ENCODE assay signal across 8 cellular contexts in the genomic region with DNA sequence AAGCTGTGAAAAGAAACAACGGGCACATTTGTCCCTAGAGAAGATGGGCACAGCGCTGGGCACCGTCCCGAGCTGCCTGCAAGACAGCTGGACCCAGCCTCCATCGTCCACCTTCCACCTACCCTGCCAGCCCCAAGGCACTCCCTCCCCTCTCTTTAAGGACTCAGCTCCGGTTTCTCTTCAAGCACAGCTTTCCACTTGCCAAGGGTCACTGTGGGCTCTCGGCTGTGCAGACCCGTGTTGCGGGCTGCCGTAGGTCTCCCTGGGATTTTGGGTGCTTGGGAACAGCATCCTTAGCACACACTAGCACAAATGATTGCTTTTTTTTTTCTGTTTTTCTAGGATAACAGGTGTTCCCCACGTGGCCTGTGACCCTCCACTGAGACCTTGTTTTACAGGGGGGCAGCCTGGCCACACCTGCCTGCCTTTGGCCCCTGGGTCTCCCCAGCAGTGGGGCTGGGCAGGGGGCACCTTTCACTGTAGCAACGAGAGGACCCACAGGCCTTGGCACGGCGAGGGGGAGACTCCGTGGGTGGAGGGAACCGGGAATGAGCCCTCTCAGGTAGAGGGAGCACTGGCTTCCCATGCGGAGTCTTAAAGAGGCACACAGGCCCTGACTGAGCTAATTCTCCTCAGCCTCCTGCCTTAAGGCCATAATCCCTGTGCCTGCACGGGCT. TPM values are rescaled to one million over a fixed set of nuclear protein-coding genes. Genes with fewer than 3 reads are reported as not detected.
DNase-seq lines count a peak whose midpoint lies in the region; ATAC-seq and TF ChIP-seq lines count a peak whose summit lies in the region.

No MANE protein-coding gene starts in this region.

- H4K20me1 ChIP-seq in MM.1S (ENCODE audit: insufficient read depth, low read length) (no peaks in the 10 kb centered on the region), osteoblast (ENCODE audit: insufficient read depth, low read length) (peaks cover 4% of the 10 kb centered on the region)

- H3K79me2 ChIP-seq in MM.1S (ENCODE audit: low read length) (peaks cover 20% of the 10 kb centered on the region), osteoblast (ENCODE audit: insufficient read depth, low read length) (peaks cover 28% of the 10 kb centered on the region)

- no peaks in the 10 kb centered on the region for H3F3A ChIP-seq in MM.1S (ENCODE audit: insufficient read depth, low read length)

- peak overlapping the region; percentile 61; the same call in 1 of the 2 replicates for H3K9ac ChIP-seq in MM.1S (ENCODE audit: low read length)

- no peak overlapping the region for H2AFZ ChIP-seq in MM.1S (ENCODE audit: low read length)
- H2AFZ ChIP-seq in osteoblast (ENCODE audit: low read length): peak overlapping the region; percentile 15

- peaks cover 37% of the 10 kb centered on the region for H3K36me3 Mint-ChIP-seq in effector memory CD8-positive, alpha-beta T cell (ENCODE audit: insufficient read depth)

- peaks cover 8% of the 10 kb centered on the region for H3K4me1 ChIP-seq in MM.1S (ENCODE audit: low read length)
- peaks cover 20% of the 10 kb centered on the region for H3K4me1 ChIP-seq in osteoblast (ENCODE audit: insufficient read depth, low read length)

- H3K4me3 ChIP-seq in MM.1S (ENCODE audit: low read length) (peak overlapping the region; percentile 71), osteoblast (ENCODE audit: insufficient read depth, low read length) (peak overlapping the region; percentile 80)

- H3K4me2 ChIP-seq in MM.1S (ENCODE audit: low read depth, low read length) (peak overlapping the region; percentile 81), osteoblast (ENCODE audit: insufficient read depth, low read length) (peak overlapping the region; percentile 91)

- H3K27ac ChIP-seq in MM.1S (ENCODE audit: low read length) (no peak overlapping the region), osteoblast (ENCODE audit: low read depth, low read length) (peak overlapping the region; percentile 41)

- no peaks in the 10 kb centered on the region; the same call in 1 of the 2 replicates for H3K36me3 ChIP-seq in MM.1S (replicated peaks; ENCODE audit: insufficient read depth, low read length)
- peaks cover 17% of the 10 kb centered on the region for H3K36me3 ChIP-seq in osteoblast (ENCODE audit: insufficient read depth, low read length)

- no peak for ATAC-seq in effector memory CD8-positive, alpha-beta T cell (replicated peaks)
- ATAC-seq in HG03520 (IDR thresholded peaks at IDR 0.05; ENCODE audit: unreplicated experiment): no peak

- H3K4me1 Mint-ChIP-seq in effector memory CD8-positive, alpha-beta T cell (ENCODE audit: low read depth in 2 of 2): peaks cover 3 to 17% of the 10 kb centered on the region in 2 donors

- H3K4me3 Mint-ChIP-seq in effector memory CD8-positive, alpha-beta T cell: peak overlapping the region; percentile 75

- H3K27me3 Mint-ChIP-seq in effector memory CD8-positive, alpha-beta T cell: no peaks in the 10 kb centered on the region

- H3K27ac Mint-ChIP-seq in effector memory CD8-positive, alpha-beta T cell: peak overlapping the region; percentile 70 to 79

- no peaks in the 10 kb centered on the region for H3K9me2 ChIP-seq in MM.1S (replicated peaks; ENCODE audit: insufficient read depth, low read length)

- no peaks in the 10 kb centered on the region for H3K9me3 Mint-ChIP-seq in effector memory CD8-positive, alpha-beta T cell

- DNase-seq in D341Med (ENCODE audit: low spot score) (peak; percentile 70), MM.1S (no peak), osteoblast (ENCODE audit: insufficient read length, low spot score, missing footprints) (peak; percentile 92), KG1 (lab: John Stamatoyannopoulos, UW) (no peak), NCI-H1105 (lab: John Stamatoyannopoulos, UW) (no peak)
- DNase-seq in effector memory CD8-positive, alpha-beta T cell: no peak
- DNase-seq in activated CD4-positive, alpha-beta T cell treated with anti-CD3 and anti-CD28 coated beads, Interleukin-2, amount 50 U/mL, for 4 hours: no peak

- TF ChIP-seq CTCF in MM.1S (IDR thresholded peaks at IDR 0.05; ENCODE audit: low read length) (no peak), osteoblast (IDR thresholded peaks at IDR 0.05; ENCODE audit: extremely low read depth, low read depth, low read length) (no peak)

- H3K27me3 ChIP-seq in MM.1S (replicated peaks; ENCODE audit: insufficient read depth, low read length) (peaks cover 11% of the 10 kb centered on the region), osteoblast (ENCODE audit: insufficient read depth, low read length) (no peaks in the 10 kb centered on the region)

- H3K9me3 ChIP-seq in MM.1S (replicated peaks; ENCODE audit: insufficient read depth, low read length): no peaks in the 10 kb centered on the region
- H3K9me3 ChIP-seq in osteoblast (ENCODE audit: low read depth, low read length): no peaks in the 10 kb centered on the region

RNA-seq across cellular contexts. Expression of a gene that starts 1.4 kb away (rescaled TPM):
- 21.4 and 21.8 TPM in 2 replicates for total RNA-seq in osteoblast

RNA-seq across cellular contexts. Expression of a gene that starts 41.9 kb away (rescaled TPM):
- 15.6 and 19.4 TPM in 2 replicates for total RNA-seq in osteoblast

Comparison
In these comparisons a context has a peak if more than half of its experiments do, and no peak if none do; other contexts are left out.
1. DNase-seq: peak in D341Med (single experiment) and osteoblast (single experiment); none in MM.1S (single experiment), effector memory CD8-positive, alpha-beta T cell (0 of 3), KG1 (single experiment), NCI-H1105 (single experiment) and activated CD4-positive, alpha-beta T cell treated with anti-CD3 and anti-CD28 coated beads, Interleukin-2, amount 50 U/mL, for 4 hours (0 of 2).